In genomic region chr9:731474-731873, GRCh38 we compare ENCODE assay signal across 17 cellular contexts.
DNase-seq lines count a peak whose midpoint lies in the region; ATAC-seq lines count a peak whose summit lies in the region.
"Had no signal": no experiment of that assay in that cellular context is flagged by ENCODE, and none has a peak within 500 bp of the region (broad histone marks: within the 10 kb centered on the region; RNA-seq: fewer than 3 reads in every experiment).

No MANE protein-coding gene starts in this region.

- DNase-seq in superior temporal gyrus (ENCODE audit: extremely low spot score) (peak; percentile 60), epidermal melanocyte (ENCODE audit: insufficient read length, low spot score) (no peak), LoVo (ENCODE audit: low spot score) (no peak)
- DNase-seq in stimulated activated CD4-positive, alpha-beta T cell treated with anti-CD3 and anti-CD28 coated beads, Interleukin-2, amount 100 ng/mL, for 48 hours: no peak
- DNase-seq: 8988T; AML-193; Caco-2; CD8-positive, alpha-beta memory T cell; DND-41; GDM1; HFFc6 had no signal

- H3K27ac ChIP-seq in angular gyrus (ENCODE audit: low read depth, low read length) (peak overlapping the region; percentile 71), cingulate gyrus (ENCODE audit: low read depth, low read length) (peak overlapping the region; percentile 81), layer of hippocampus (ENCODE audit: low read depth, low read length) (peak overlapping the region; percentile 79)
- H3K27ac ChIP-seq: BLaER1, HL-60 had no signal

- ATAC-seq in GM21423 (IDR thresholded peaks at IDR 0.05; ENCODE audit: unreplicated experiment): no peak

- H3K27me3 ChIP-seq in layer of hippocampus (ENCODE audit: control insufficient read depth, insufficient read depth, low read length): no peaks in the 10 kb centered on the region
- H3K27me3 ChIP-seq: BLaER1 had no signal
